ENCODE assay signal across 8 cellular contexts in the genomic region with DNA sequence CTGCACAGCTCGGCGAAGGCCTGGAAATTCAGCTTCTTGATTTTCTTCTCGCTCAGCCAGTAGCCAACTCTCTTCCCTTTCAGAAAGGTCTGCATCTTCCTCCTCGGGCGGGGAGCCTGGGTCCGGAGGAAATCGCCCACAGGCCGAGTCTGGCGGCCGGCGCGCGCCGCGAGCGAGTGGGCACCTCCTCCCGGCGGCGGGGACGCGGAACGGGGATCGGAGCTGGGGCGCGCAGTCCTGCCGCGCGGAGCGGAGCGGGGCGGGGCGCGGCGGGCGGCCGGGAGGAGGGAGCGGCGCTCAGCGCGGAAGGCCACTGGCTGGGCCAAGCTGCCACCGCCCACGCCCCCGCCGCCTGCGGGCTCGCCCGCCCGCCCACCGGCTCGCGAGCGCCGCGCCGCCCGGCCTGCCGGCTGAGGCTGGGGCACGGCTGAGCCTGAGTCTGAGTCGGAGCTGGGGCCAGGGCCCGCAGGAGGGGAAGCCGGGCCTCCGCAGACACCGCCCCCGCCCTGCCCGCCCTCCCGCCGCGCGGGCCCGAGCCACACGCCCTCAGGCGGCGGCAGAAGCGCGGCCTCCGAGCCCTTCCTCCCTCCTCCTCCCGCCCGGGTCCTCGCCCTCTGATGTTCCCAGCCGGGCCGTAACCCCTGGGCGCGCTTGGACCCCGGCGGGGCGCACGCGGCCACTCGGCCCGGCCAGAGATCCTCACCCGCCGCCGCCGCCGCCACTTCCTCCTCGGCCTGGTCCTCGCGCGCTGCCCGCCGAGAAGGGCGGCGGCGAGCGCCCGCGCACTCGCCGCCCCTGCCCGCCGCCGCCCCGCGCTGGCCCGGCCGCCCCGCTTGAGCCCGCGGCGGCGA. TPM values are rescaled to one million over a fixed set of nuclear protein-coding genes. Genes with fewer than 3 reads are reported as not detected.
A peak's percentile ranks its signal among the peaks of the same experiment; 100 is the strongest.
DNase-seq lines count a peak whose midpoint lies in the region; ATAC-seq and TF ChIP-seq lines count a peak whose summit lies in the region.

No MANE protein-coding gene starts in this region.

- POLR2A ChIA-PET in activated naive CD8-positive, alpha-beta T cell treated with anti-CD3 and anti-CD28 coated beads, Interleukin-2, amount 10 ng/mL, durations not matched to agents 7 days and 5 days (lab: Charles Lee) = interaction anchor here (0.8 to 3.4 kb wide), 13 partner anchors 11 to 164 kb away, joined by 3 to 38 read pairs (median 5); a partner anchor contains a TSS

- DNase-seq in HFF-Myc (ENCODE audit: extremely low read depth, low read depth) = no peak
- peak; percentile 74 for DNase-seq in MV-4-11 (lab: John Stamatoyannopoulos, UW)
- peak; percentile 43 for DNase-seq in SKM-1 treated with dmso at 0.1 percent for 144 hours (lab: John Stamatoyannopoulos, UW; ENCODE audit: unreplicated experiment)
- peak; percentile 93 for DNase-seq in activated naive CD8-positive, alpha-beta T cell treated with anti-CD3 and anti-CD28 coated beads, Interleukin-2, amount 10 ng/mL, durations not matched to agents 7 days and 5 days
- DNase-seq in cardiac septum (ENCODE audit: low spot score) = peak; percentile 96
- DNase-seq in posterior cingulate gyrus = peak; percentile 75 to 98 (median 87)
- peak; percentile 90 for DNase-seq in type B pancreatic cell (ENCODE audit: extremely low spot score, unreplicated experiment)

- intact Hi-C loops in cardiac septum (cut with DNase I) (loop anchor here (5.0 kb wide), 1 partner anchor 143 kb away; no protein-coding TSS in a partner anchor), posterior cingulate gyrus (cut with DNase I) (loop anchor here (1.0 to 2.0 kb wide), 3 partner anchors 24 to 163 kb away; a partner anchor contains a TSS)

- H3K4me1 Mint-ChIP-seq in activated naive CD8-positive, alpha-beta T cell treated with anti-CD3 and anti-CD28 coated beads, Interleukin-2, amount 10 ng/mL, durations not matched to agents 7 days and 5 days = peaks cover 21% of the 10 kb centered on the region
- peaks cover 12% of the 10 kb centered on the region for H3K4me1 Mint-ChIP-seq in type B pancreatic cell (ENCODE audit: unreplicated experiment)

- peak overlapping the region; percentile 85 for H3K27ac Mint-ChIP-seq in activated naive CD8-positive, alpha-beta T cell treated with anti-CD3 and anti-CD28 coated beads, Interleukin-2, amount 10 ng/mL, durations not matched to agents 7 days and 5 days
- H3K27ac Mint-ChIP-seq in type B pancreatic cell = no peak overlapping the region

- H3K4me3 Mint-ChIP-seq in activated naive CD8-positive, alpha-beta T cell treated with anti-CD3 and anti-CD28 coated beads, Interleukin-2, amount 10 ng/mL, durations not matched to agents 7 days and 5 days = peak overlapping the region; percentile 92
- peak overlapping the region; percentile 87 for H3K4me3 Mint-ChIP-seq in type B pancreatic cell

- H3K27me3 Mint-ChIP-seq in activated naive CD8-positive, alpha-beta T cell treated with anti-CD3 and anti-CD28 coated beads, Interleukin-2, amount 10 ng/mL, durations not matched to agents 7 days and 5 days = no peaks in the 10 kb centered on the region
- H3K27me3 Mint-ChIP-seq in type B pancreatic cell = no peaks in the 10 kb centered on the region

- H3K4me3 ChIP-seq in GM08714 (ENCODE audit: low read length) (peak overlapping the region; percentile 87), HFF-Myc (replicated peaks; ENCODE audit: low read depth, low read length) (peak overlapping the region; percentile 68)

- H3K36me3 Mint-ChIP-seq in activated naive CD8-positive, alpha-beta T cell treated with anti-CD3 and anti-CD28 coated beads, Interleukin-2, amount 10 ng/mL, durations not matched to agents 7 days and 5 days = peaks cover 4% of the 10 kb centered on the region
- H3K36me3 Mint-ChIP-seq in type B pancreatic cell = no peaks in the 10 kb centered on the region

- no peaks in the 10 kb centered on the region for H3K9me3 Mint-ChIP-seq in activated naive CD8-positive, alpha-beta T cell treated with anti-CD3 and anti-CD28 coated beads, Interleukin-2, amount 10 ng/mL, durations not matched to agents 7 days and 5 days
- no peaks in the 10 kb centered on the region for H3K9me3 Mint-ChIP-seq in type B pancreatic cell

- TF ChIP-seq CTCF in HFF-Myc (IDR thresholded peaks at IDR 0.05; ENCODE audit: low read depth, low read length, missing control alignments) (no peak), type B pancreatic cell (conservative IDR thresholded peaks at IDR 0.05) (no peak)

- ATAC-seq in activated naive CD8-positive, alpha-beta T cell treated with anti-CD3 and anti-CD28 coated beads, Interleukin-2, amount 10 ng/mL, durations not matched to agents 7 days and 5 days (ENCODE audit: low read depth) = peak; percentile 87

RNA-seq across cellular contexts. Expression of a gene that starts 0.4 kb away (rescaled TPM):
- total RNA-seq in activated naive CD8-positive, alpha-beta T cell treated with anti-CD3 and anti-CD28 coated beads, Interleukin-2, amount 10 ng/mL, durations not matched to agents 7 days and 5 days = 10 to 100 TPM; 89.5 to 94.1 TPM
- total RNA-seq in cardiac septum (77.1 TPM), type B pancreatic cell (ENCODE audit: low replicate concordance) (40.2 and 43.5 TPM in 2 replicates)
